In genomic region chr1:40451238-40451585, GRCh38 we compare ENCODE assay signal across 8 cellular contexts.
DNase-seq lines count a peak whose midpoint lies in the region; ATAC-seq and TF ChIP-seq lines count a peak whose summit lies in the region.

No MANE protein-coding gene starts in this region.

- H3K9me3 Mint-ChIP-seq in effector memory CD8-positive, alpha-beta T cell: peaks cover 2 to 3% of the 10 kb centered on the region in 2 donors

- peak overlapping the region; percentile 84 for H3K4me2 ChIP-seq in OCI-LY1 (ENCODE audit: low read length)

- H3K27ac ChIP-seq in OCI-LY1 (ENCODE audit: low read depth, low read length, poor library complexity, severe bottlenecking) (no peak overlapping the region), rectal smooth muscle tissue (ENCODE audit: low read depth, low read length) (no peak overlapping the region)

- H3K4me3 ChIP-seq in OCI-LY1 (ENCODE audit: low read depth, low read length, poor library complexity, severe bottlenecking) (peak overlapping the region; percentile 72), rectal smooth muscle tissue (ENCODE audit: low read length) (peak overlapping the region; percentile 80)

- no peak overlapping the region for H2AFZ ChIP-seq in OCI-LY1 (ENCODE audit: low read length)

- DNase-seq in NCI-H510A treated with DMSO at 0.1 percent for 48 hours (lab: John Stamatoyannopoulos, UW) (peak; percentile 42), NCI-H510A (lab: John Stamatoyannopoulos, UW) (no peak), AG08396 (ENCODE audit: low spot score) (no peak), midbrain (lab: John Stamatoyannopoulos, UW) (no peak)
- peak in 1 of 3 experiments; percentile 5 for DNase-seq in effector memory CD8-positive, alpha-beta T cell

- no peaks in the 10 kb centered on the region for H3K9me2 ChIP-seq in OCI-LY1 (ENCODE audit: low read depth, low read length)

- H3K4me1 Mint-ChIP-seq in effector memory CD8-positive, alpha-beta T cell (ENCODE audit: low read depth in 2 of 2): peaks cover 21 to 27% of the 10 kb centered on the region in 2 donors

- H3K27me3 Mint-ChIP-seq in effector memory CD8-positive, alpha-beta T cell: no peaks in the 10 kb centered on the region

- no peak for TF ChIP-seq CTCF in OCI-LY1 (IDR thresholded peaks at IDR 0.05; ENCODE audit: low read length)

- H3K9me3 ChIP-seq in OCI-LY1 (ENCODE audit: low read length): peaks cover 21% of the 10 kb centered on the region

- H3K27me3 ChIP-seq in OCI-LY1 (ENCODE audit: insufficient read depth, low read length) (no peaks in the 10 kb centered on the region), rectal smooth muscle tissue (ENCODE audit: control insufficient read depth, insufficient read depth, low read length) (no peaks in the 10 kb centered on the region)

- H3K36me3 ChIP-seq in OCI-LY1 (ENCODE audit: insufficient read depth, low read length): peaks cover 16% of the 10 kb centered on the region
- H3K36me3 ChIP-seq in rectal smooth muscle tissue (ENCODE audit: control insufficient read depth, insufficient read depth, low read length): peaks cover 2% of the 10 kb centered on the region

- peak overlapping the region; percentile 82 for H3K9ac ChIP-seq in OCI-LY1 (ENCODE audit: low read length)
- H3K9ac ChIP-seq in rectal smooth muscle tissue (ENCODE audit: low read length): no peak overlapping the region

- ATAC-seq in effector memory CD8-positive, alpha-beta T cell (replicated peaks): no peak
- no peak for ATAC-seq in activated CD4-positive, CD25-positive, alpha-beta regulatory T cell treated with anti-CD3 and anti-CD28 coated beads, Interleukin-2, amount 50 U/mL, for 24 hours

- no peaks in the 10 kb centered on the region for H3K79me2 ChIP-seq in OCI-LY1 (ENCODE audit: insufficient read depth, low read length)

- H3K27ac Mint-ChIP-seq in effector memory CD8-positive, alpha-beta T cell: peak overlapping the region; percentile 91 to 93

- H3K4me3 Mint-ChIP-seq in effector memory CD8-positive, alpha-beta T cell: peak overlapping the region; percentile 85 to 89

- H3K4me1 ChIP-seq in OCI-LY1 (ENCODE audit: insufficient read depth, low read length, severe bottlenecking) (peaks cover 20% of the 10 kb centered on the region), rectal smooth muscle tissue (ENCODE audit: control insufficient read depth, insufficient read depth, low read length) (no peaks in the 10 kb centered on the region)

- H4K20me1 ChIP-seq in OCI-LY1 (ENCODE audit: insufficient read depth, low read length): no peaks in the 10 kb centered on the region

- peaks cover 18% of the 10 kb centered on the region for H3K36me3 Mint-ChIP-seq in effector memory CD8-positive, alpha-beta T cell (ENCODE audit: insufficient read depth)

- H3F3A ChIP-seq in OCI-LY1 (ENCODE audit: insufficient read depth, low read length): no peaks in the 10 kb centered on the region
